ENCODE assay signal across 37 cellular contexts in the genomic region with DNA sequence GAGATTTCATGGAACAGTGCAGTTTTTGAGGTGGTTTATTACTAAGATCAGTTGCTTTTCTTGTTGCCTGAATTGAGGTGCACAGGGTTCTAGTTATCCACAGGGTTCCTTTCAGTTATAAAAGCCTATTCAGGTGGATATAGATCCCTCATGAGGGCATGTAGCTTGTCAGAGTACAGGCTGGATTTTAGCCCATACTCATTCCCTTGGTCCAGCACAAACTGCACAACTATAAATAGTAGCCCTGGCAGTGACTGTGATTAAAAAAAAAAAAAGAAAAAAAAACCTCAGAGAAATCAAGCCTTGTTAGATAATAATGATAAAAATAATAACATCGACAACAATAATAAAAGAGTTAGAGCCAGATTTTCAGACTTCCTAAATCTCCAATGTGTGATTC.
"Had no signal": no experiment of that assay in that cellular context is flagged by ENCODE, and none has a peak within 500 bp of the region (broad histone marks: within the 10 kb centered on the region; RNA-seq: fewer than 3 reads in every experiment).

No MANE protein-coding gene starts in this region.

- H3K27ac Mint-ChIP-seq: activated B cell treated with CpG ODN at 0.5 μM for 24 hours; activated CD4-positive, alpha-beta memory T cell treated with anti-CD3 and anti-CD28 coated beads for 36 hours; activated CD4-positive, alpha-beta T cell treated with anti-CD3 and anti-CD28 coated beads, Interleukin-2, amount 10 ng/mL, durations not matched to agents 24 days and 14 days; activated CD8-positive, alpha-beta T cell treated with anti-CD3 and anti-CD28 coated beads for 36 hours; activated naive CD4-positive, alpha-beta T cell treated with anti-CD3 and anti-CD28 coated beads for 36 hours; activated naive CD4-positive, alpha-beta T cell treated with anti-CD3 and anti-CD28 coated beads, Interleukin-2, amount 50 U/mL, for 72 hours; activated naive CD8-positive, alpha-beta T cell treated with anti-CD3 and anti-CD28 coated beads for 36 hours; activated T-cell treated with anti-CD3 and anti-CD28 coated beads, Interleukin-2, amount 50 U/mL, for 72 hours; activated T-helper 1 cell treated with anti-CD3 and anti-CD28 coated beads, Interleukin-12 subunit alpha, Interleukin-12 subunit beta, Interleukin-2, Interleukin-4 antibody, amounts not matched to agents 30 ng/mL and 10 ng/mL and 1 ng/mL, durations not matched to agents 14 hours and 24 hours and 36 hours; activated T-helper 17 cell treated with anti-CD3 and anti-CD28 coated beads, Interleukin-2, amount 50 U/mL, for 72 hours; T-helper 1 cell treated with Interleukin-12 subunit alpha and Interleukin-12 subunit beta and Interleukin-4 antibody, amounts not matched to agents 30 μg/mL and 1 μg/mL, for 36 hours; T-helper 2 cell treated with Interferon-gamma antibody and Interleukin-4, amounts not matched to agents 5 μg/mL and 100 μg/mL, for 36 hours had no signal

- H3K4me3 Mint-ChIP-seq: activated B cell treated with CpG ODN at 0.5 μM for 24 hours; activated CD4-positive, alpha-beta memory T cell treated with anti-CD3 and anti-CD28 coated beads for 36 hours; activated CD4-positive, alpha-beta T cell treated with anti-CD3 and anti-CD28 coated beads, Interleukin-2, amount 10 ng/mL, durations not matched to agents 24 days and 14 days; activated CD8-positive, alpha-beta T cell treated with anti-CD3 and anti-CD28 coated beads for 36 hours; activated naive CD4-positive, alpha-beta T cell treated with anti-CD3 and anti-CD28 coated beads for 36 hours; activated naive CD8-positive, alpha-beta T cell treated with anti-CD3 and anti-CD28 coated beads for 36 hours; activated T-cell treated with anti-CD3 and anti-CD28 coated beads, Interleukin-2, amount 50 U/mL, for 4 hours; activated T-cell treated with anti-CD3 and anti-CD28 coated beads, Interleukin-2, amount 50 U/mL, for 72 hours; activated T-helper 1 cell treated with anti-CD3 and anti-CD28 coated beads, Interleukin-12 subunit alpha, Interleukin-12 subunit beta, Interleukin-2, Interleukin-4 antibody, amounts not matched to agents 30 ng/mL and 10 ng/mL and 1 ng/mL, durations not matched to agents 14 hours and 24 hours and 36 hours; activated T-helper 17 cell treated with anti-CD3 and anti-CD28 coated beads, Interleukin-2, amount 50 U/mL, for 72 hours; central memory CD8-positive, alpha-beta T cell; T-helper 1 cell treated with Interleukin-12 subunit alpha and Interleukin-12 subunit beta and Interleukin-4 antibody, amounts not matched to agents 30 μg/mL and 1 μg/mL, for 36 hours; T-helper 2 cell treated with Interferon-gamma antibody and Interleukin-4, amounts not matched to agents 5 μg/mL and 100 μg/mL, for 36 hours had no signal

- H3K4me1 Mint-ChIP-seq: activated B cell treated with CpG ODN at 0.5 μM for 24 hours; activated CD4-positive, alpha-beta T cell treated with anti-CD3 and anti-CD28 coated beads, Interleukin-2, amount 10 ng/mL, durations not matched to agents 24 days and 14 days; activated naive CD8-positive, alpha-beta T cell treated with anti-CD3 and anti-CD28 coated beads for 36 hours; activated T-helper 17 cell treated with anti-CD3 and anti-CD28 coated beads, Interleukin-2, amount 50 U/mL, for 72 hours; central memory CD8-positive, alpha-beta T cell had no signal

- ATAC-seq: activated CD8-positive, alpha-beta T cell treated with anti-CD3 and anti-CD28 coated beads for 36 hours; activated naive CD4-positive, alpha-beta T cell treated with anti-CD3 and anti-CD28 coated beads, Interleukin-2, amount 50 U/mL, for 72 hours; activated T-cell treated with anti-CD3 and anti-CD28 coated beads, Interleukin-2, amount 50 U/mL, for 4 hours; activated T-cell treated with anti-CD3 and anti-CD28 coated beads, Interleukin-2, amount 50 U/mL, for 72 hours; activated T-helper 17 cell treated with anti-CD3 and anti-CD28 coated beads, Interleukin-2, amount 50 U/mL, for 72 hours; body of pancreas had no signal

- H3K27me3 Mint-ChIP-seq: activated B cell treated with CpG ODN at 0.5 μM for 24 hours; activated CD4-positive, alpha-beta memory T cell treated with anti-CD3 and anti-CD28 coated beads for 36 hours; activated CD4-positive, alpha-beta T cell treated with anti-CD3 and anti-CD28 coated beads, Interleukin-2, amount 10 ng/mL, durations not matched to agents 24 days and 14 days; activated CD8-positive, alpha-beta T cell treated with anti-CD3 and anti-CD28 coated beads for 36 hours; activated naive CD8-positive, alpha-beta T cell treated with anti-CD3 and anti-CD28 coated beads for 36 hours; activated T-helper 17 cell treated with anti-CD3 and anti-CD28 coated beads, Interleukin-2, amount 50 U/mL, for 72 hours; central memory CD8-positive, alpha-beta T cell had no signal

- H3K36me3 Mint-ChIP-seq: activated CD4-positive, alpha-beta memory T cell treated with anti-CD3 and anti-CD28 coated beads for 36 hours; activated naive CD4-positive, alpha-beta T cell treated with anti-CD3 and anti-CD28 coated beads, Interleukin-2, amount 50 U/mL, for 72 hours; activated naive CD8-positive, alpha-beta T cell treated with anti-CD3 and anti-CD28 coated beads for 36 hours had no signal

- H3K27ac ChIP-seq: adrenal gland, body of pancreas, brain microvascular endothelial cell, breast epithelium, VCaP had no signal

- H3K9me3 ChIP-seq: adrenal gland, body of pancreas had no signal

- H3K4me1 ChIP-seq: adrenal gland, body of pancreas, breast epithelium had no signal

- H3K4me3 ChIP-seq: adrenal gland, body of pancreas, breast epithelium had no signal

- DNase-seq: activated B cell treated with CpG ODN at 0.5 μM for 24 hours; activated CD4-positive, alpha-beta memory T cell treated with anti-CD3 and anti-CD28 coated beads for 36 hours; activated CD4-positive, alpha-beta T cell treated with anti-CD3 and anti-CD28 coated beads for 4 hours; activated CD4-positive, alpha-beta T cell treated with anti-CD3 and anti-CD28 coated beads, Interleukin-2, amount 10 ng/mL, durations not matched to agents 24 days and 14 days; activated CD4-positive, alpha-beta T cell treated with anti-CD3 and anti-CD28 coated beads, Interleukin-2, amount 50 U/mL, for 1 hour; activated CD4-positive, alpha-beta T cell treated with anti-CD3 and anti-CD28 coated beads, Interleukin-2, amount 50 U/mL, for 4 hours; activated CD4-positive, CD25-positive, alpha-beta regulatory T cell treated with anti-CD3 and anti-CD28 coated beads, Interleukin-2, amount 50 U/mL, for 72 hours; activated CD8-positive, alpha-beta memory T cell treated with anti-CD3 and anti-CD28 coated beads, Interleukin-2, amount 50 U/mL, for 4 hours; activated CD8-positive, alpha-beta T cell treated with anti-CD3 and anti-CD28 coated beads for 36 hours; activated effector memory CD4-positive, alpha-beta T cell treated with anti-CD3 and anti-CD28 coated beads, Interleukin-2, amount 50 U/mL, for 16 hours; activated gamma-delta T cell treated with Interleukin-2 at 50 U/mL for 16 hours; activated naive CD4-positive, alpha-beta T cell; activated naive CD4-positive, alpha-beta T cell treated with anti-CD3 and anti-CD28 coated beads for 36 hours; activated naive CD4-positive, alpha-beta T cell treated with anti-CD3 and anti-CD28 coated beads, Interleukin-2, amount 50 U/mL, for 16 hours; activated naive CD8-positive, alpha-beta T cell treated with anti-CD3 and anti-CD28 coated beads for 36 hours; activated T-cell treated with anti-CD3 and anti-CD28 coated beads for 4 hours; activated T-cell treated with anti-CD3 and anti-CD28 coated beads, Interleukin-2, amount 50 U/mL, for 1 hour; activated T-cell treated with anti-CD3 and anti-CD28 coated beads, Interleukin-2, amount 50 U/mL, for 4 hours; activated T-cell treated with anti-CD3 and anti-CD28 coated beads, Interleukin-2, amount 50 U/mL, for 72 hours; adrenal gland; amniotic stem cell; aorta; body of pancreas; brain microvascular endothelial cell; caudate nucleus; SW 1271; T-helper 1 cell; T-helper 2 cell; T-helper 9 cell had no signal

- H3K9me3 Mint-ChIP-seq: activated CD4-positive, alpha-beta T cell treated with anti-CD3 and anti-CD28 coated beads, Interleukin-2, amount 10 ng/mL, durations not matched to agents 24 days and 14 days; activated naive CD8-positive, alpha-beta T cell treated with anti-CD3 and anti-CD28 coated beads for 36 hours; T-helper 1 cell treated with Interleukin-12 subunit alpha and Interleukin-12 subunit beta and Interleukin-4 antibody, amounts not matched to agents 30 μg/mL and 1 μg/mL, for 36 hours; T-helper 2 cell treated with Interferon-gamma antibody and Interleukin-4, amounts not matched to agents 5 μg/mL and 100 μg/mL, for 36 hours had no signal

- H3K27me3 ChIP-seq: adrenal gland, body of pancreas, brain microvascular endothelial cell, breast epithelium had no signal

- H3K36me3 ChIP-seq: adrenal gland, brain microvascular endothelial cell, breast epithelium had no signal
